ENCODE assay signal across 21 cellular contexts in the genomic region with DNA sequence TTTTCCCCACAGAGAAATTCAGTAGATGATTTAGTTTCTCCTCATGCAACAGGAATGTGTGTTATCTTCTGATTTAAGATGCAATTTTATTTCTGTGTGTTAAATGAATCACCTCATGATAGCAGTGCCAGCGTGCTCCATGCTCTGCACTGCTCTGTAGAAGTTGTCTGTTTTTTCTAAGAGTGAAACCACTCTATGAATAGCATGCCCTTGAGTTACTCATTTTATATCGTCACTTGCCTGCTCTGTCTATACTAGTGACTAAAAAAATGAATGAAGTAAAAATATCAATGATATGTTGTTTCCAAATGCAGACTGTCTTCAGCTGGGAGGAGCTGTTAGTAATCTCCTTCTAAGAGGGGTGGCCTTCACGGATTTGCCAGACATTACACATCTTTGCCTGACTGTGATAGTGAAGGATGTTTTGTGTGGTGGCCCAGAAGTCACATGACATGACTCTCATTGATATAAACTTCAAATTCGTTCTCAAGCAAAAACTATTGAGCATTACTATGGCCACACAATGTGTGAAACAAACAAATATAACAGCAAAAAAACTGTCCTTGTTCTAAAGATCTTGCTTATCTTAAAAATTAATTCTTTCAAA.
A peak's percentile ranks its signal among the peaks of the same experiment; 100 is the strongest.
DNase-seq lines count a peak whose midpoint lies in the region; ATAC-seq and TF ChIP-seq lines count a peak whose summit lies in the region.
"Had no signal": no experiment of that assay in that cellular context is flagged by ENCODE, and none has a peak within 500 bp of the region (broad histone marks: within the 10 kb centered on the region; RNA-seq: fewer than 3 reads in every experiment).

No MANE protein-coding gene starts in this region.

- no peaks in the 10 kb centered on the region for H3K36me3 Mint-ChIP-seq in activated CD4-positive, alpha-beta memory T cell treated with anti-CD3 and anti-CD28 coated beads for 36 hours

- 24 to 35% methylated on average over 4 of the region's 4 CpGs for WGBS in testis, 2 donors

- peaks cover 7% of the 10 kb centered on the region for H3K9me3 Mint-ChIP-seq in activated CD4-positive, alpha-beta memory T cell treated with anti-CD3 and anti-CD28 coated beads for 36 hours
- H3K9me3 Mint-ChIP-seq: activated T-helper 1 cell treated with anti-CD3 and anti-CD28 coated beads, Interleukin-12 subunit alpha, Interleukin-12 subunit beta, Interleukin-2, Interleukin-4 antibody, amounts not matched to agents 30 ng/mL and 10 ng/mL and 1 ng/mL, durations not matched to agents 14 hours and 24 hours and 36 hours; dendritic cell treated with granulocyte-macrophage colony-stimulating factor and Interleukin-4, amounts not matched to agents 40 ng/mL and 50 ng/mL, for 4 days had no signal

- H3K27me3 Mint-ChIP-seq in activated CD4-positive, alpha-beta memory T cell treated with anti-CD3 and anti-CD28 coated beads for 36 hours: no peaks in the 10 kb centered on the region
- H3K27me3 Mint-ChIP-seq: activated CD4-positive, alpha-beta memory T cell treated with anti-CD3 and anti-CD28 coated beads, Interleukin-2, amount 10 ng/mL, durations not matched to agents 7 days and 5 days; dendritic cell treated with granulocyte-macrophage colony-stimulating factor and Interleukin-4, amounts not matched to agents 40 ng/mL and 50 ng/mL, for 4 days had no signal

- TF ChIP-seq CTCF in fibroblast of villous mesenchyme (IDR thresholded peaks at IDR 0.05; ENCODE audit: insufficient read depth, low read depth, low read length) (no peak), testis (IDR thresholded peaks at IDR 0.05) (no peak)

- H3K27me3 ChIP-seq in testis: no peaks in the 10 kb centered on the region
- H3K27me3 ChIP-seq: BLaER1 had no signal

- ATAC-seq in HG02610 (IDR thresholded peaks at IDR 0.05; ENCODE audit: unreplicated experiment): peak; percentile 59

- no peaks in the 10 kb centered on the region for H3K36me3 ChIP-seq in testis (ENCODE audit: low read depth, missing control alignments)
- H3K36me3 ChIP-seq: BLaER1 had no signal

- TF ChIP-seq POLR2A in testis (IDR thresholded peaks at IDR 0.05): no peak

- POLR2A ChIA-PET in activated CD4-positive, alpha-beta memory T cell treated with anti-CD3 and anti-CD28 coated beads for 36 hours (lab: Charles Lee): no interaction called here

- no peaks in the 10 kb centered on the region for H3K9me3 ChIP-seq in testis
- H3K9me3 ChIP-seq: BLaER1 had no signal

- CTCF ChIA-PET in activated CD4-positive, alpha-beta memory T cell treated with anti-CD3 and anti-CD28 coated beads for 36 hours (lab: Charles Lee): no interaction called here

- no peaks in the 10 kb centered on the region for H3K4me1 ChIP-seq in testis
- H3K4me1 ChIP-seq: BLaER1 had no signal

- intact Hi-C loops in testis (cut with DNase I; ENCODE audit: low total_unique reads): no loop called here
- intact Hi-C loops in activated CD4-positive, alpha-beta memory T cell treated with anti-CD3 and anti-CD28 coated beads for 36 hours (cut with micrococcal nuclease): no loop called here

- H3K4me3 ChIP-seq in fibroblast of villous mesenchyme (ENCODE audit: low read depth, low read length): no peak overlapping the region
- H3K4me3 ChIP-seq in testis: no peak overlapping the region
- H3K4me3 ChIP-seq: BLaER1, PC-9 had no signal

- H3K4me3 Mint-ChIP-seq in activated CD4-positive, alpha-beta memory T cell treated with anti-CD3 and anti-CD28 coated beads for 36 hours: no peak overlapping the region
- H3K4me3 Mint-ChIP-seq: activated CD4-positive, alpha-beta memory T cell treated with anti-CD3 and anti-CD28 coated beads, Interleukin-2, amount 10 ng/mL, durations not matched to agents 7 days and 5 days; activated T-helper 1 cell treated with anti-CD3 and anti-CD28 coated beads, Interleukin-12 subunit alpha, Interleukin-12 subunit beta, Interleukin-2, Interleukin-4 antibody, amounts not matched to agents 30 ng/mL and 10 ng/mL and 1 ng/mL, durations not matched to agents 14 hours and 24 hours and 36 hours; dendritic cell treated with granulocyte-macrophage colony-stimulating factor and Interleukin-4, amounts not matched to agents 40 ng/mL and 50 ng/mL, for 4 days; HFFc6 had no signal

- DNase-seq in T1000 (lab: John Stamatoyannopoulos, UW): peak; percentile 40
- DNase-seq in fibroblast of villous mesenchyme (ENCODE audit: low read depth): peak; percentile 40
- DNase-seq in testis: peak; percentile 57
- DNase-seq in activated gamma-delta T cell (lab: John Stamatoyannopoulos, UW): no peak
- DNase-seq in activated CD4-positive, alpha-beta memory T cell treated with anti-CD3 and anti-CD28 coated beads for 36 hours: no peak
- no peak for DNase-seq in NCI-H2029 (lab: John Stamatoyannopoulos, UW)
- DNase-seq: activated CD4-positive, alpha-beta memory T cell treated with anti-CD3 and anti-CD28 coated beads, Interleukin-2, amount 10 ng/mL, durations not matched to agents 7 days and 5 days; DMS153; head of caudate nucleus; HFFc6; islet precursor cell; NCI-H1048; NCI-H69; occipital lobe; PC-9; stimulated activated CD4-positive, alpha-beta T cell treated with anti-CD3 and anti-CD28 coated beads, Interleukin-4, amount 100 ng/mL, for 24 hours had no signal

- no peak overlapping the region for H3K27ac Mint-ChIP-seq in activated CD4-positive, alpha-beta memory T cell treated with anti-CD3 and anti-CD28 coated beads for 36 hours
- H3K27ac Mint-ChIP-seq: activated CD4-positive, alpha-beta memory T cell treated with anti-CD3 and anti-CD28 coated beads, Interleukin-2, amount 10 ng/mL, durations not matched to agents 7 days and 5 days; activated T-helper 1 cell treated with anti-CD3 and anti-CD28 coated beads, Interleukin-12 subunit alpha, Interleukin-12 subunit beta, Interleukin-2, Interleukin-4 antibody, amounts not matched to agents 30 ng/mL and 10 ng/mL and 1 ng/mL, durations not matched to agents 14 hours and 24 hours and 36 hours; dendritic cell treated with granulocyte-macrophage colony-stimulating factor and Interleukin-4, amounts not matched to agents 40 ng/mL and 50 ng/mL, for 4 days; HFFc6 had no signal

- no peak overlapping the region for H3K27ac ChIP-seq in testis
- H3K27ac ChIP-seq: BLaER1, epithelial cell of prostate, PC-9 had no signal

- H3K4me1 Mint-ChIP-seq in activated CD4-positive, alpha-beta memory T cell treated with anti-CD3 and anti-CD28 coated beads for 36 hours (ENCODE audit: low read depth): no peaks in the 10 kb centered on the region
- H3K4me1 Mint-ChIP-seq: activated CD4-positive, alpha-beta memory T cell treated with anti-CD3 and anti-CD28 coated beads, Interleukin-2, amount 10 ng/mL, durations not matched to agents 7 days and 5 days had no signal

Comparison
In these comparisons a context has a peak if more than half of its experiments do, and no peak if none do; other contexts are left out.
1. DNase-seq: peak in T1000 (single experiment), fibroblast of villous mesenchyme (single experiment) and testis (single experiment); none in activated gamma-delta T cell (single experiment), activated CD4-positive, alpha-beta memory T cell treated with anti-CD3 and anti-CD28 coated beads for 36 hours (single experiment) and NCI-H2029 (single experiment).